Comparison of ENCODE assay signal across 1 cellular context in the genomic region with DNA sequence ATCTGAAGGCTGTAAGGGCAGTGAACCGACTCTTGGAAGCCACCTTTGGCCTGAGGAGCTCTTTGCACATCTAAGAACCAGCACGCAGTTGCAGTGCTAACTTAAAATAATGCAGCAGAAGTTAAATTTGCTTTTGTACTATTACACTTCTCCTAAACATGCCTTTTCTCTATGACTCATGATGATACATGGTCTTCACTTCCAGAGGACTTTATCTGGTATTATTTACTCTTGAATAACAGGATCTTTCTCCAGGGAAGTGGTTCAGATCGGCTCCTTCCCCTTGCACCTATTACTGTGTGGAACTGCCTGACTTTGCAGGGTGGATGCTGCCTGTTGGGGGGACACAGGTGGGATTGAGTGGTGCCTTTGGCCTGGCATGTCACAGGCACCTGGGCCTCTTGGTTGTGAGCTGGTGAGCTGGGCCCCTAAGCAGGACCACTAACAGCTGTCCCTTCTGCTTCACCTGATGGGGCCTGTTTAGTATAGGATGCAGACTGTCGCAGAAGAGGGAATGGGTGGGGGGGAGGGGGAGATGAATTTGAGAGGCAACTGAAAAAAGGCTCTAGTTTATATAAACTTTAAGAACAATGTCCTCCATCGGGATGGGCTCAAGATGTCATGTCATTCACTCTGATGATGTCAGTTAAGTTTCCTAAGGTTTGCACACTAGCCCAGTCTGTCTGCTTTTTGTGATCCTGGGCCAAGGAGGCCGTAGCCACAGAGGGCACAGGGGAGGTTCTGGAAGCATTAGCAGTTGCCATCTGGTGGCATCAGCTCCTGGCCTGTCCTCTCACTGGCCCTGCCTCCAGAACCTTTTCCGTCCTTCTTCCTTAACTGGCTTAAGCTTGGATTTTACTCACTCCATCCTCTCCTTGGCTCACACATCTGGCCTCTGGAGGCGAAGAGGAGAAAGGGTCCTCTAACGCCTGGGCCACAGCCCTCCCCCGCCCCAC.
TF ChIP-seq lines count a peak whose summit lies in the region.

No MANE protein-coding gene starts in this region.

TF ChIP-seq in SK-N-SH treated with all-trans-retinoic acid at 6 μM for 48 hours, 23 proteins besides CTCF, POLR2A, EP300 and RAD21:
- TF ChIP-seq ZNF70 (CRISPR knock-in tag; IDR thresholded peaks at IDR 0.05) (no peak), RARB (CRISPR knock-in tag; IDR thresholded peaks at IDR 0.05) (no peak), OSR1 (CRISPR knock-in tag; IDR thresholded peaks at IDR 0.05) (no peak), ESRRG (CRISPR knock-in tag; IDR thresholded peaks at IDR 0.05) (no peak), SNAI2 (CRISPR knock-in tag; IDR thresholded peaks at IDR 0.05) (no peak), PPARA (CRISPR knock-in tag; IDR thresholded peaks at IDR 0.05; ENCODE audit: borderline replicate concordance) (no peak), ZFP30 (CRISPR knock-in tag; IDR thresholded peaks at IDR 0.05) (no peak)
- TF ChIP-seq, protein P1, sequence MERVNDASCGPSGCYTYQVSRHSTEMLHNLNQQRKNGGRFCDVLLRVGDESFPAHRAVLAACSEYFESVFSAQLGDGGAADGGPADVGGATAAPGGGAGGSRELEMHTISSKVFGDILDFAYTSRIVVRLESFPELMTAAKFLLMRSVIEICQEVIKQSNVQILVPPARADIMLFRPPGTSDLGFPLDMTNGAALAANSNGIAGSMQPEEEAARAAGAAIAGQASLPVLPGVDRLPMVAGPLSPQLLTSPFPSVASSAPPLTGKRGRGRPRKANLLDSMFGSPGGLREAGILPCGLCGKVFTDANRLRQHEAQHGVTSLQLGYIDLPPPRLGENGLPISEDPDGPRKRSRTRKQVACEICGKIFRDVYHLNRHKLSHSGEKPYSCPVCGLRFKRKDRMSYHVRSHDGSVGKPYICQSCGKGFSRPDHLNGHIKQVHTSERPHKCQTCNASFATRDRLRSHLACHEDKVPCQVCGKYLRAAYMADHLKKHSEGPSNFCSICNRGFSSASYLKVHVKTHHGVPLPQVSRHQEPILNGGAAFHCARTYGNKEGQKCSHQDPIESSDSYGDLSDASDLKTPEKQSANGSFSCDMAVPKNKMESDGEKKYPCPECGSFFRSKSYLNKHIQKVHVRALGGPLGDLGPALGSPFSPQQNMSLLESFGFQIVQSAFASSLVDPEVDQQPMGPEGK (CRISPR knock-in tag; IDR thresholded peaks at IDR 0.05; ENCODE audit: borderline replicate concordance), result no peak
